ENCODE assay signal across 39 cellular contexts in the genomic region with DNA sequence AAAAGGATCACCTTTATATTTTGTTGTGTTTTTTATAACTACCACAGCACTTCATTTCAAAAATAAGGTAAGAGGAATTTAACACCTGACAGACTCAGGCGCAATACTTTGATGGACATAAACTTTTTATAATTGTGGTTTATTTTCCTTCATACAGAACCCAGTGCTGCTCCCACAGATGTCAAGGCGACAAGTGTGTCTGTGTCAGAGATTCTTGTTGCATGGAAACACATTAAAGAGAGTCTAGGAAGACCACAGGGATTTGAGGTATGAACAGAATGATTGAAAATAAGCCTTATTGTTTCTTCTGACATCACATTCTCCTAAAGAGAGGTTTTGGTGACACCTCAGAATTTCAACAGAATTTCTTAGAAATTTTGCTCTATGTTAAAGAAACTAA.
"Had no signal": no experiment of that assay in that cellular context is flagged by ENCODE, and none has a peak within 500 bp of the region (broad histone marks: within the 10 kb centered on the region; RNA-seq: fewer than 3 reads in every experiment).

No MANE protein-coding gene starts in this region.

- H3K9me3 ChIP-seq: adrenal gland, ascending aorta, body of pancreas, breast epithelium had no signal

- H3K4me3 ChIP-seq: adrenal gland, ascending aorta, body of pancreas, breast epithelium, cardiac muscle cell had no signal

- H3K4me1 ChIP-seq: adrenal gland, ascending aorta, body of pancreas, breast epithelium had no signal

- H3K27me3 Mint-ChIP-seq: activated naive CD4-positive, alpha-beta T cell treated with anti-CD3 and anti-CD28 coated beads, Interleukin-2, amount 10 ng/mL, durations not matched to agents 7 days and 5 days; activated naive CD4-positive, alpha-beta T cell treated with anti-CD3 and anti-CD28 coated beads, Interleukin-2, amount 50 U/mL, for 24 hours; activated naive CD8-positive, alpha-beta T cell; activated naive CD8-positive, alpha-beta T cell treated with anti-CD3 and anti-CD28 coated beads for 36 hours; activated naive CD8-positive, alpha-beta T cell treated with anti-CD3 and anti-CD28 coated beads, Interleukin-2, amount 10 ng/mL, durations not matched to agents 7 days and 5 days; activated naive CD8-positive, alpha-beta T cell treated with anti-CD3 and anti-CD28 coated beads, Interleukin-2, amount 50 U/mL, for 24 hours; activated T-cell treated with anti-CD3 and anti-CD28 coated beads, Interleukin-2, amount 50 U/mL, for 24 hours; activated T-helper 17 cell treated with anti-CD3 and anti-CD28 coated beads, Interleukin-2, amount 50 U/mL, for 72 hours; central memory CD8-positive, alpha-beta T cell had no signal

- H3K27me3 ChIP-seq: adrenal gland, ascending aorta, body of pancreas, brain microvascular endothelial cell, breast epithelium, cardiac muscle cell had no signal

- H3K9me3 Mint-ChIP-seq: activated naive CD4-positive, alpha-beta T cell treated with anti-CD3 and anti-CD28 coated beads for 36 hours; activated naive CD4-positive, alpha-beta T cell treated with anti-CD3 and anti-CD28 coated beads, Interleukin-2, amount 50 U/mL, for 24 hours; activated naive CD8-positive, alpha-beta T cell treated with anti-CD3 and anti-CD28 coated beads for 36 hours; activated naive CD8-positive, alpha-beta T cell treated with anti-CD3 and anti-CD28 coated beads, Interleukin-2, amount 10 ng/mL, durations not matched to agents 7 days and 5 days; brain had no signal

- FAIRE-seq: bronchial epithelial cell had no signal

- H3K27ac ChIP-seq: adrenal gland, ascending aorta, body of pancreas, brain microvascular endothelial cell, breast epithelium, cardiac muscle cell had no signal

- H3K4me1 Mint-ChIP-seq: activated naive CD4-positive, alpha-beta T cell treated with anti-CD3 and anti-CD28 coated beads, Interleukin-2, amount 10 ng/mL, durations not matched to agents 7 days and 5 days; activated naive CD4-positive, alpha-beta T cell treated with anti-CD3 and anti-CD28 coated beads, Interleukin-2, amount 50 U/mL, for 24 hours; activated naive CD8-positive, alpha-beta T cell treated with anti-CD3 and anti-CD28 coated beads for 36 hours; activated naive CD8-positive, alpha-beta T cell treated with anti-CD3 and anti-CD28 coated beads, Interleukin-2, amount 10 ng/mL, durations not matched to agents 7 days and 5 days; activated naive CD8-positive, alpha-beta T cell treated with anti-CD3 and anti-CD28 coated beads, Interleukin-2, amount 50 U/mL, for 24 hours; activated T-helper 17 cell treated with anti-CD3 and anti-CD28 coated beads, Interleukin-2, amount 50 U/mL, for 72 hours; central memory CD8-positive, alpha-beta T cell had no signal

- H3K4me3 Mint-ChIP-seq: activated naive CD4-positive, alpha-beta T cell treated with anti-CD3 and anti-CD28 coated beads for 36 hours; activated naive CD4-positive, alpha-beta T cell treated with anti-CD3 and anti-CD28 coated beads, Interleukin-2, amount 10 ng/mL, durations not matched to agents 7 days and 5 days; activated naive CD4-positive, alpha-beta T cell treated with anti-CD3 and anti-CD28 coated beads, Interleukin-2, amount 50 U/mL, for 24 hours; activated naive CD8-positive, alpha-beta T cell; activated naive CD8-positive, alpha-beta T cell treated with anti-CD3 and anti-CD28 coated beads for 36 hours; activated naive CD8-positive, alpha-beta T cell treated with anti-CD3 and anti-CD28 coated beads, Interleukin-2, amount 10 ng/mL, durations not matched to agents 7 days and 5 days; activated naive CD8-positive, alpha-beta T cell treated with anti-CD3 and anti-CD28 coated beads, Interleukin-2, amount 50 U/mL, for 24 hours; activated T-cell treated with anti-CD3 and anti-CD28 coated beads, Interleukin-2, amount 50 U/mL, for 24 hours; activated T-cell treated with anti-CD3 and anti-CD28 coated beads, Interleukin-2, amount 50 U/mL, for 4 hours; activated T-cell treated with anti-CD3 and anti-CD28 coated beads, Interleukin-2, amount 50 U/mL, for 72 hours; activated T-helper 1 cell treated with anti-CD3 and anti-CD28 coated beads, Interleukin-12 subunit alpha, Interleukin-12 subunit beta, Interleukin-2, Interleukin-4 antibody, amounts not matched to agents 30 ng/mL and 10 ng/mL and 1 ng/mL, durations not matched to agents 14 hours and 24 hours and 36 hours; activated T-helper 17 cell treated with anti-CD3 and anti-CD28 coated beads, Interleukin-2, amount 50 U/mL, for 72 hours; central memory CD8-positive, alpha-beta T cell had no signal

- H3K36me3 ChIP-seq: adrenal gland, ascending aorta, brain microvascular endothelial cell, breast epithelium, cardiac muscle cell had no signal

- H3K27ac Mint-ChIP-seq: activated naive CD4-positive, alpha-beta T cell treated with anti-CD3 and anti-CD28 coated beads for 36 hours; activated naive CD4-positive, alpha-beta T cell treated with anti-CD3 and anti-CD28 coated beads, Interleukin-2, amount 10 ng/mL, durations not matched to agents 7 days and 5 days; activated naive CD4-positive, alpha-beta T cell treated with anti-CD3 and anti-CD28 coated beads, Interleukin-2, amount 50 U/mL, for 24 hours; activated naive CD4-positive, alpha-beta T cell treated with anti-CD3 and anti-CD28 coated beads, Interleukin-2, amount 50 U/mL, for 72 hours; activated naive CD8-positive, alpha-beta T cell; activated naive CD8-positive, alpha-beta T cell treated with anti-CD3 and anti-CD28 coated beads for 36 hours; activated naive CD8-positive, alpha-beta T cell treated with anti-CD3 and anti-CD28 coated beads, Interleukin-2, amount 10 ng/mL, durations not matched to agents 7 days and 5 days; activated naive CD8-positive, alpha-beta T cell treated with anti-CD3 and anti-CD28 coated beads, Interleukin-2, amount 50 U/mL, for 24 hours; activated T-cell treated with anti-CD3 and anti-CD28 coated beads, Interleukin-2, amount 50 U/mL, for 24 hours; activated T-cell treated with anti-CD3 and anti-CD28 coated beads, Interleukin-2, amount 50 U/mL, for 72 hours; activated T-helper 1 cell treated with anti-CD3 and anti-CD28 coated beads, Interleukin-12 subunit alpha, Interleukin-12 subunit beta, Interleukin-2, Interleukin-4 antibody, amounts not matched to agents 30 ng/mL and 10 ng/mL and 1 ng/mL, durations not matched to agents 14 hours and 24 hours and 36 hours; activated T-helper 17 cell treated with anti-CD3 and anti-CD28 coated beads, Interleukin-2, amount 50 U/mL, for 72 hours; activated T-helper 2 cell treated with anti-CD3 and anti-CD28 coated beads, Interferon-gamma antibody, Interleukin-2, Interleukin-4, amounts not matched to agents 10 μg/mL and 5 μg/mL and 100 μg/mL, durations not matched to agents 14 hours and 24 hours and 36 hours had no signal

- H3K36me3 Mint-ChIP-seq: activated naive CD4-positive, alpha-beta T cell treated with anti-CD3 and anti-CD28 coated beads, Interleukin-2, amount 10 ng/mL, durations not matched to agents 7 days and 5 days; activated naive CD4-positive, alpha-beta T cell treated with anti-CD3 and anti-CD28 coated beads, Interleukin-2, amount 50 U/mL, for 24 hours; activated naive CD4-positive, alpha-beta T cell treated with anti-CD3 and anti-CD28 coated beads, Interleukin-2, amount 50 U/mL, for 72 hours; activated naive CD8-positive, alpha-beta T cell; activated naive CD8-positive, alpha-beta T cell treated with anti-CD3 and anti-CD28 coated beads for 36 hours; activated naive CD8-positive, alpha-beta T cell treated with anti-CD3 and anti-CD28 coated beads, Interleukin-2, amount 10 ng/mL, durations not matched to agents 7 days and 5 days; brain had no signal

- DNase-seq: activated effector memory CD4-positive, alpha-beta T cell treated with anti-CD3 and anti-CD28 coated beads, Interleukin-2, amount 50 U/mL, for 16 hours; activated effector memory CD4-positive, alpha-beta T cell treated with Interleukin-2 at 50 U/mL for 16 hours; activated gamma-delta T cell; activated gamma-delta T cell treated with Interleukin-2 at 50 U/mL for 16 hours; activated naive CD4-positive, alpha-beta T cell; activated naive CD4-positive, alpha-beta T cell treated with anti-CD3 and anti-CD28 coated beads for 36 hours; activated naive CD4-positive, alpha-beta T cell treated with anti-CD3 and anti-CD28 coated beads, Interleukin-2, amount 10 ng/mL, durations not matched to agents 7 days and 5 days; activated naive CD4-positive, alpha-beta T cell treated with anti-CD3 and anti-CD28 coated beads, Interleukin-2, amount 50 U/mL, for 16 hours; activated naive CD4-positive, alpha-beta T cell treated with Interleukin-2 at 50 U/mL for 16 hours; activated naive CD8-positive, alpha-beta T cell treated with anti-CD3 and anti-CD28 coated beads for 36 hours; activated naive CD8-positive, alpha-beta T cell treated with anti-CD3 and anti-CD28 coated beads, Interleukin-2, amount 10 ng/mL, durations not matched to agents 7 days and 5 days; activated naive CD8-positive, alpha-beta T cell treated with anti-CD3 and anti-CD28 coated beads, Interleukin-2, amount 50 U/mL, for 24 hours; activated T-cell treated with anti-CD3 and anti-CD28 coated beads, Interleukin-2, amount 50 U/mL, for 1 hour; activated T-cell treated with anti-CD3 and anti-CD28 coated beads, Interleukin-2, amount 50 U/mL, for 24 hours; activated T-cell treated with anti-CD3 and anti-CD28 coated beads, Interleukin-2, amount 50 U/mL, for 4 hours; activated T-cell treated with anti-CD3 and anti-CD28 coated beads, Interleukin-2, amount 50 U/mL, for 48 hours; activated T-cell treated with anti-CD3 and anti-CD28 coated beads, Interleukin-2, amount 50 U/mL, for 72 hours; adrenal gland; amniotic stem cell; amygdala; anterior cingulate cortex; aorta; body of pancreas; brain microvascular endothelial cell; caudate nucleus; central memory CD4-positive, alpha-beta T cell; cerebellar nuclear complex had no signal

- ATAC-seq: activated naive CD4-positive, alpha-beta T cell treated with anti-CD3 and anti-CD28 coated beads, Interleukin-2, amount 50 U/mL, for 72 hours; activated naive CD8-positive, alpha-beta T cell treated with anti-CD3 and anti-CD28 coated beads, Interleukin-2, amount 50 U/mL, for 24 hours; activated T-cell treated with anti-CD3 and anti-CD28 coated beads, Interleukin-2, amount 50 U/mL, for 4 hours; activated T-cell treated with anti-CD3 and anti-CD28 coated beads, Interleukin-2, amount 50 U/mL, for 72 hours; activated T-helper 17 cell treated with anti-CD3 and anti-CD28 coated beads, Interleukin-2, amount 50 U/mL, for 72 hours; body of pancreas had no signal
